In the genomic region with DNA sequence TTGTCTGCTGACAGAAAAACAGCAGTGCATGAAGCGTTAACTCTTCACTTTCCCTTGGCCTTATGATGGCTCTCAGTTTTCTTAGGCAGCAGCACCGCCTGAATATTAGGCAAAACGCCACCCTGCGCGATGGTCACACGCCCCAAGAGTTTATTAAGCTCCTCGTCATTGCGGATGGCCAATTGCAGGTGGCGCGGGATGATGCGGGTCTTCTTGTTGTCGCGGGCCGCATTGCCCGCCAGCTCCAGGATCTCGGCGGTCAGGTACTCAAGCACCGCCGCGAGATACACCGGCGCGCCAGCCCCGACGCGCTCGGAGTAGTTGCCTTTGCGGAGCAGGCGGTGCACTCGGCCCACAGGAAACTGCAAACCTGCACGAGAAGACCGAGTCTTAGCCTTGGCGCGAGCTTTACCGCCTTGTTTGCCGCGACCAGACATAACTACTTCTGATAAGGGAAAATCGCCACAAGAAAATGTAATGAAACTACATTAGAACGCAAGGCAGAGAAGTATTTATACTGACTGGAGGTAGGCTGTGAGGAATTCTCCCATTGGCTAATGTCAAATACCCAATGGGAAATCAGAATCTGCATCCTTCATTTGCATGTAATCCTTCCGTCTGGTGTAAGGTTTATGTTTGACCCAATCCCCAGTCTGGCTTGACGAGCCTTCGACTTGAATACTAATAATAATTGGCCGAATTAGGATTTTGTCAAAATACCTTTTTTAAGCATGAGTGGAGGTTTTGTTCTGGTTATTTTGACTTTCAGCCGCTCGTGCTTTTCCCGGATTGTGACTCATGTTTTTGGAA, we compare ENCODE assay signal across 8 cellular contexts. TPM values are rescaled to one million over a fixed set of nuclear protein-coding genes. Genes with fewer than 3 reads are reported as not detected.
DNase-seq lines count a peak whose midpoint lies in the region; ATAC-seq and TF ChIP-seq lines count a peak whose summit lies in the region.

No MANE protein-coding gene starts in this region.

- H3K36me3 Mint-ChIP-seq in CD8-positive, alpha-beta memory T cell = peaks cover 0 to 5% (median 1%) of the 10 kb centered on the region in 3 donors
- no peaks in the 10 kb centered on the region for H3K36me3 Mint-ChIP-seq in stimulated activated memory B cell treated with anti-CD40 and anti-IgM and Interleukin-4, amounts not matched to agents 10 μg/mL and 1 μg/mL and 100 μg/mL, for 72 hours

- peak overlapping the region; percentile 73 to 76 for H3K9ac ChIP-seq in duodenal mucosa (ENCODE audit: low read depth in 1 of 2, low read length in 2 of 2)

- POLR2A ChIA-PET in CD8-positive, alpha-beta memory T cell (lab: Charles Lee) = interaction anchor here (0.9 to 12.1 kb wide), 18 partner anchors 11 to 1857 kb away, joined by 3 to 326 read pairs (median 8); a partner anchor contains a TSS

- peak; percentile 93 for TF ChIP-seq POLR2A in right lobe of liver (IDR thresholded peaks at IDR 0.05)

- no peaks in the 10 kb centered on the region for H3K27me3 ChIP-seq in CD8-positive, alpha-beta memory T cell (ENCODE audit: insufficient read depth, low read length, poor library complexity, severe bottlenecking)
- H3K27me3 ChIP-seq in duodenal mucosa (ENCODE audit: control insufficient read depth in 1 of 2, insufficient read depth in 2 of 2, low read length in 2 of 2) (no peaks in the 10 kb centered on the region), right lobe of liver (no peaks in the 10 kb centered on the region)

- H3K9me3 ChIP-seq in CD8-positive, alpha-beta memory T cell (ENCODE audit: low read length) = no peaks in the 10 kb centered on the region
- no peaks in the 10 kb centered on the region for H3K9me3 ChIP-seq in duodenal mucosa (ENCODE audit: control insufficient read depth in 1 of 2, low read length in 2 of 2)
- no peaks in the 10 kb centered on the region for H3K9me3 ChIP-seq in right lobe of liver

- H3K4me3 ChIP-seq in CD8-positive, alpha-beta memory T cell (ENCODE audit: low read length) = peak overlapping the region; percentile 70
- H3K4me3 ChIP-seq in duodenal mucosa (ENCODE audit: low read depth in 1 of 2, low read length in 2 of 2) = peak overlapping the region; percentile 75 to 86
- H3K4me3 ChIP-seq in right lobe of liver = peak overlapping the region; percentile 46 to 62 (median 59)

- peak overlapping the region; percentile 96 to 99 (median 98) for H3K27ac Mint-ChIP-seq in CD8-positive, alpha-beta memory T cell
- peak overlapping the region; percentile 96 for H3K27ac Mint-ChIP-seq in stimulated activated memory B cell treated with anti-CD40 and anti-IgM and Interleukin-4, amounts not matched to agents 10 μg/mL and 1 μg/mL and 100 μg/mL, for 72 hours

- CTCF ChIA-PET in CD8-positive, alpha-beta memory T cell (lab: Charles Lee) = interaction anchor here (0.8 to 10.9 kb wide), 14 partner anchors 11 to 1804 kb away, joined by 3 to 173 read pairs (median 4); partner anchors contain the start of gene HFE

- WGBS in right lobe of liver (ENCODE audit: insufficient coverage, low coverage, low lambda C conversion rate, missing lambda C conversion rate) = 0% methylated on average over 31 of the region's 46 CpGs

- H3K27me3 Mint-ChIP-seq in CD8-positive, alpha-beta memory T cell = no peaks in the 10 kb centered on the region
- no peaks in the 10 kb centered on the region for H3K27me3 Mint-ChIP-seq in stimulated activated memory B cell treated with anti-CD40 and anti-IgM and Interleukin-4, amounts not matched to agents 10 μg/mL and 1 μg/mL and 100 μg/mL, for 72 hours

- no peaks in the 10 kb centered on the region for H3K9me3 Mint-ChIP-seq in CD8-positive, alpha-beta memory T cell
- H3K9me3 Mint-ChIP-seq in stimulated activated memory B cell treated with anti-CD40 and anti-IgM and Interleukin-4, amounts not matched to agents 10 μg/mL and 1 μg/mL and 100 μg/mL, for 72 hours = peaks cover 3% of the 10 kb centered on the region

- H3K4me1 ChIP-seq in CD8-positive, alpha-beta memory T cell (ENCODE audit: insufficient read depth, low read length) = peaks cover 24% of the 10 kb centered on the region
- H3K4me1 ChIP-seq in duodenal mucosa (ENCODE audit: control insufficient read depth in 1 of 2, insufficient read depth in 2 of 2, low read length in 2 of 2) (peaks cover 13 to 15% of the 10 kb centered on the region in 2 donors), right lobe of liver (peaks cover 0 to 16% (median 4%) of the 10 kb centered on the region in 4 donors)

- H3K4me3 Mint-ChIP-seq in CD8-positive, alpha-beta memory T cell = peak overlapping the region; percentile 89 to 97 (median 95)
- peak overlapping the region; percentile 87 for H3K4me3 Mint-ChIP-seq in stimulated activated memory B cell treated with anti-CD40 and anti-IgM and Interleukin-4, amounts not matched to agents 10 μg/mL and 1 μg/mL and 100 μg/mL, for 72 hours

- ATAC-seq in GM19395 (IDR thresholded peaks at IDR 0.05; ENCODE audit: unreplicated experiment) (peak; percentile 63), HG03457 (IDR thresholded peaks at IDR 0.05; ENCODE audit: unreplicated experiment) (peak; percentile 55), right lobe of liver (peak; percentile 78 to 92 (median 86))
- peak; percentile 90 for ATAC-seq in stimulated activated memory B cell treated with anti-CD40 and anti-IgM and Interleukin-4, amounts not matched to agents 10 μg/mL and 1 μg/mL and 100 μg/mL, for 72 hours

- H3K27ac ChIP-seq in CD8-positive, alpha-beta memory T cell (ENCODE audit: low read depth, low read length) = peak overlapping the region; percentile 85
- peak overlapping the region; percentile 94 for H3K27ac ChIP-seq in duodenal mucosa (ENCODE audit: low read depth, low read length)
- H3K27ac ChIP-seq in right lobe of liver = peak overlapping the region; percentile 65 to 80 (median 75)

- intact Hi-C loops in right lobe of liver (cut with DNase I) = no loop called here

- peaks cover 36 to 53% (median 40%) of the 10 kb centered on the region in 3 donors for H3K4me1 Mint-ChIP-seq in CD8-positive, alpha-beta memory T cell
- H3K4me1 Mint-ChIP-seq in stimulated activated memory B cell treated with anti-CD40 and anti-IgM and Interleukin-4, amounts not matched to agents 10 μg/mL and 1 μg/mL and 100 μg/mL, for 72 hours = peaks cover 36% of the 10 kb centered on the region

- no peak for TF ChIP-seq CTCF in right lobe of liver (IDR thresholded peaks at IDR 0.05)

- no peaks in the 10 kb centered on the region for H3K36me3 ChIP-seq in CD8-positive, alpha-beta memory T cell (ENCODE audit: insufficient read depth, low read length)
- H3K36me3 ChIP-seq in duodenal mucosa (ENCODE audit: control insufficient read depth in 1 of 2, insufficient read depth in 2 of 2, low read length in 2 of 2) (no peaks in the 10 kb centered on the region), right lobe of liver (no peaks in the 10 kb centered on the region)

- DNase-seq in CD8-positive, alpha-beta memory T cell = peak; percentile 35 to 81 (median 78)
- DNase-seq in NCI-H524 (lab: John Stamatoyannopoulos, UW) = peak; percentile 87 to 95
- peak; percentile 40 to 54 for DNase-seq in activated CD4-positive, alpha-beta T cell treated with anti-CD3 and anti-CD28 coated beads for 4 hours
- peak; percentile 56 to 72 (median 68) for DNase-seq in right lobe of liver

RNA-seq across cellular contexts. Expression of gene HFE, which starts 53.9 kb away (rescaled TPM):
- 1 to 10 TPM in 1 of 2 experiments, under 1 TPM in 1; 0.37 to 1.1 TPM for total RNA-seq in CD8-positive, alpha-beta memory T cell
- polyA plus RNA-seq in CD8-positive, alpha-beta memory T cell = 4.8 TPM
- total RNA-seq in right lobe of liver = 10 to 100 TPM in 5 of 6 experiments, 1 to 10 TPM in 1; 8.9 to 20.7 (median 15.8) TPM

Comparison
In these comparisons a context has a peak if more than half of its experiments do, and no peak if none do; other contexts are left out.
1. Peak in every context shown above with its lines: DNase-seq, ATAC-seq, H3K4me3 ChIP-seq and H3K27ac ChIP-seq.
2. RNA of gene HFE, which starts 53.9 kb away (total RNA-seq): 8.9 to 20.7 TPM in right lobe of liver; 0.37 to 1.1 TPM in CD8-positive, alpha-beta memory T cell; every median in the first group is over 4 times any median in the second.